Comparison of ENCODE assay signal across 8 cellular contexts in the genomic region with DNA sequence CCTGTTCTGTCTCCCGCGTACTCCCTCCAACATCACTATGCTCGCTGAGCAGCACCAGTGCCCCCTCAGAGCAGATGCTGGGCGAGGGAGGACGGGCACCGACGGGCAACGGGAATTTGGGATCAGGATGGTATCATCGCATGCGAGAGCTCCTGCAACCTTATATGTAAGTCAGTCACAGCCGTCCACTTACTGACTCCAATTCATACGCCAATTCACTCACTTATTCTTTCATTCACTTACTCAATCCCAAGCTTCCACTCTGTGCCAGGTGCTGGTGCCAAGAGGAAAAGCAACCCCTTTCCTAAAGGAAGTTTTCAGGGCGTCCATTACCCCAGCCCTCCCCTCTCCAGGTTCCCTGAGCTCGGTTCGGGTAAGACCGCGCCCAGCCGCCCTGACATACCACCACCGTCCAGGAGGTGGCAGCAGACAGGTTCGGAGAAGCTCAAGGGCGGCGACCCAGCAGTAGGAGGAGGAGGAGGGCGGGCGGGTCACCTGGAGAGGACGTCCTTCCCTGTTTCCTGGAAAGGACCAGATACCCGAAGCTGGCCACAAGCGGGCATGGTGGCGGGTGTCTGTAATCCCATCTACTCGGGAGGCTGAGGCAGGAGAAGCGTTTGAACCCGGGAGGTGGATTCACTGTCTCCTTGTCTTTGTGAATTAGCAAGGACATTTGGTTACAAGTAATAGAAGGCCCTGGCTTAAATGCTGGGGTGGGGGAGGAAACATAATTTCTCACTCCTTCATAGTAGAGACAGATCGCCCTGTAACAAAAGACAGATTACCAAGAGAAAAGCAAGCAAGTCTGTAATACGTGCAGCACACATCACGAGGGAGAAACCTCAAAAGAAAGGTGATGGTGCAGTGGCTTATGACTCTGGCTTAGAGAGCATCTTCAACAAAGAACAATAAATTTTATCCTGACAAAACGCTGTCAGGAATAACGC. TPM values are rescaled to one million over a fixed set of nuclear protein-coding genes. Genes with fewer than 3 reads are reported as not detected.
DNase-seq lines count a peak whose midpoint lies in the region; ATAC-seq and TF ChIP-seq lines count a peak whose summit lies in the region.

No MANE protein-coding gene starts in this region.

- H3K9ac ChIP-seq in BLaER1, result no peak overlapping the region

- H3K4me2 ChIP-seq in BLaER1, result peak overlapping the region; percentile 66

- H4K20me1 ChIP-seq in BLaER1, result no peaks in the 10 kb centered on the region

- H3K4me1 ChIP-seq in BLaER1 (peaks cover 17% of the 10 kb centered on the region), right atrium auricular region (peaks cover 0 to 11% of the 10 kb centered on the region in 2 donors), psoas muscle (no peaks in the 10 kb centered on the region)

- peak; percentile 47 for DNase-seq in GOT3 (lab: John Stamatoyannopoulos, UW)
- DNase-seq in NCI-H187 (lab: John Stamatoyannopoulos, UW), result peak; percentile 59 to 83
- peak; percentile 55 to 86 (median 75) for DNase-seq in T-helper 2 cell
- peak in 54 of 58 donors; percentile 3 to 83 (median 45) for DNase-seq in anterior cingulate cortex (lab: John Stamatoyannopoulos, UW)
- peak; percentile 93 for DNase-seq in right atrium auricular region (ENCODE audit: low spot score)
- DNase-seq in psoas muscle, result peak; percentile 88 to 92
- peak; percentile 91 for DNase-seq in ureter (ENCODE audit: low spot score)

- peak; percentile 95 to 98 (median 96) for ATAC-seq in psoas muscle

- intact Hi-C loops in psoas muscle (cut with DNase I), result loop anchor here in 1 of 2 donors (5.0 kb wide), 1 partner anchor 242 kb away; no protein-coding TSS in a partner anchor

- 0 out of 2 replicates have a peak, but pooled peaks cover 1% of the 10 kb centered on the region for H3K9me3 ChIP-seq in BLaER1
- H3K9me3 ChIP-seq in right atrium auricular region, result no peaks in the 10 kb centered on the region
- no peaks in the 10 kb centered on the region for H3K9me3 ChIP-seq in psoas muscle

- H3K4me3 ChIP-seq in BLaER1 (no peak overlapping the region), right atrium auricular region (peak overlapping the region in 1 of 2 donors; percentile 22), psoas muscle (peak overlapping the region; percentile 41)

- H3K27me3 ChIP-seq in BLaER1 (peaks cover 30% of the 10 kb centered on the region), right atrium auricular region (no peaks in the 10 kb centered on the region), psoas muscle (ENCODE audit: insufficient read depth in 3 of 3, low read length in 2 of 3) (no peaks in the 10 kb centered on the region)

- TF ChIP-seq CTCF in right atrium auricular region (IDR thresholded peaks at IDR 0.05) (peak; percentile 73 to 89), psoas muscle (IDR thresholded peaks at IDR 0.05) (peak; percentile 82)

- H3K27ac ChIP-seq in BLaER1 (no peak overlapping the region), right atrium auricular region (peak overlapping the region in 1 of 2 donors; percentile 60), psoas muscle (no peak overlapping the region)

- no peaks in the 10 kb centered on the region for H3K36me3 ChIP-seq in BLaER1
- H3K36me3 ChIP-seq in right atrium auricular region, result no peaks in the 10 kb centered on the region
- no peaks in the 10 kb centered on the region for H3K36me3 ChIP-seq in psoas muscle (ENCODE audit: insufficient read depth in 1 of 2, low read depth in 1 of 2)

- WGBS in psoas muscle, 3 donors, result 15 to 19% (median 17%) methylated on average over 36 of the region's 36 CpGs

RNA-seq across cellular contexts. Expression of a gene that starts 7.6 kb away (rescaled TPM):
- total RNA-seq in right atrium auricular region, result under 1 TPM; 0.15 to 0.24 TPM
- under 1 TPM in 3 of 4 donors, not detected in 1; 0.08 to 0.19 (median 0.13) TPM for total RNA-seq in psoas muscle
- under 1 TPM in 1 of 3 donors, not detected in 2; 0.26 TPM for polyA plus RNA-seq in psoas muscle
- total RNA-seq in ureter, result 0.21 TPM

RNA-seq across cellular contexts. Expression of a gene that starts 36.6 kb away (rescaled TPM):
- total RNA-seq in right atrium auricular region, result 1 to 10 TPM; 3.7 to 6.2 TPM
- 1 to 10 TPM; 1.1 to 3.9 (median 2.1) TPM for total RNA-seq in psoas muscle
- 1 to 10 TPM in 2 of 3 donors, under 1 TPM in 1; 0.05 to 2.0 (median 1.9) TPM for polyA plus RNA-seq in psoas muscle
- total RNA-seq in ureter, result 4.6 TPM

RNA-seq across cellular contexts. Expression of a gene that starts 38.6 kb away (rescaled TPM):
- total RNA-seq in right atrium auricular region, result 100 to 1,000 TPM in 1 of 2 donors, 10 to 100 TPM in 1; 98.7 to 241 TPM
- 100 to 1,000 TPM; 130 to 505 (median 308) TPM for total RNA-seq in psoas muscle
- polyA plus RNA-seq in psoas muscle, result 100 to 1,000 TPM in 2 of 3 donors, 10 to 100 TPM in 1; 86.7 to 152 (median 122) TPM
- 0.65 TPM for total RNA-seq in ureter

Comparison
In these comparisons a context has a peak if more than half of its experiments do, and no peak if none do; other contexts are left out.
1. RNA of a gene that starts 38.6 kb away (total RNA-seq): 130 to 505 TPM in psoas muscle and 98.7 to 241 TPM in right atrium auricular region; 0.65 TPM in ureter (single experiment); every median in the first group is over 10 times any median in the second.
2. Peak in every context shown above with its lines, with median percentiles within 50 percentile points of each other: DNase-seq.